ENCODE assay signal across 23 cellular contexts in the genomic region with DNA sequence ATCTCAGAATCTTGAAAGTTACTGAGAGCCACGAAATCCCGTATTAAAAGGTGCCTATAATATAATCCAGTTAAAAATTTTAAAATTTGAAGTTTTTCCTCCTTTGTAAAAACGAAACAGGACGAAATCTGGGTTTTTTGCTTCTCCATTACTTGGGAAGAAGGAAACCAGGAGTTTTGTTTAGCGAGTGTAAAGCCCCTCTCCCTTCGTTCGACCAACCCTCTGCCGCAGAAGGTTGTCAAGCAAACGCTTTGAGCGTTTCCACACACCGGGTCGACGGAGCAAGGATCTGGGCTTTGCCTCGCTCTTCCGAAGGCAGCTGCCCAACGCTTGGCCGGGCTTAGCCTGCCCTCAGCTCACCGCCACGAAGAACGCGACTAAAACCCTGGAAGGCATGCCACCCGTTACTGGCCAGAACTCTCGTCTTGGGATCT. TPM values are rescaled to one million over a fixed set of nuclear protein-coding genes. Genes with fewer than 3 reads are reported as not detected.
DNase-seq lines count a peak whose midpoint lies in the region; ATAC-seq and TF ChIP-seq lines count a peak whose summit lies in the region.
"Had no signal": no experiment of that assay in that cellular context is flagged by ENCODE, and none has a peak within 500 bp of the region (broad histone marks: within the 10 kb centered on the region; RNA-seq: fewer than 3 reads in every experiment).

No MANE protein-coding gene starts in this region.

- H3K36me3 Mint-ChIP-seq in activated naive CD4-positive, alpha-beta T cell treated with anti-CD3 and anti-CD28 coated beads, Interleukin-2, amount 50 U/mL, for 24 hours, result no peaks in the 10 kb centered on the region
- H3K36me3 Mint-ChIP-seq in IgD-negative memory B cell, result no peaks in the 10 kb centered on the region
- H3K36me3 Mint-ChIP-seq in stimulated activated effector memory CD8-positive, alpha-beta T cell treated with anti-CD3 and anti-CD28 coated beads, Interleukin-12 subunit alpha, Interleukin-12 subunit beta, amount 100 ng/mL, for 72 hours, result no peaks in the 10 kb centered on the region

- intact Hi-C loops in esophagus squamous epithelium (cut with DNase I), result no loop called here

- peaks cover 61% of the 10 kb centered on the region for H3K27me3 Mint-ChIP-seq in activated naive CD4-positive, alpha-beta T cell treated with anti-CD3 and anti-CD28 coated beads, Interleukin-2, amount 50 U/mL, for 24 hours
- H3K27me3 Mint-ChIP-seq in IgD-negative memory B cell, result peaks cover 73% of the 10 kb centered on the region

- H3K4me3 ChIP-seq in esophagus squamous epithelium, result peak overlapping the region; percentile 56 to 71 (median 67)

- H3K9me3 Mint-ChIP-seq in activated naive CD4-positive, alpha-beta T cell treated with anti-CD3 and anti-CD28 coated beads, Interleukin-2, amount 50 U/mL, for 24 hours, result no peaks in the 10 kb centered on the region
- peaks cover 0 to 2% (median 0%) of the 10 kb centered on the region in 3 donors for H3K9me3 Mint-ChIP-seq in IgD-negative memory B cell
- H3K9me3 Mint-ChIP-seq in stimulated activated effector memory CD8-positive, alpha-beta T cell treated with anti-CD3 and anti-CD28 coated beads, Interleukin-12 subunit alpha, Interleukin-12 subunit beta, amount 100 ng/mL, for 72 hours, result no peaks in the 10 kb centered on the region

- H3K4me1 Mint-ChIP-seq in activated naive CD4-positive, alpha-beta T cell treated with anti-CD3 and anti-CD28 coated beads, Interleukin-2, amount 50 U/mL, for 24 hours, result peaks cover 15% of the 10 kb centered on the region
- peaks cover 6 to 33% (median 12%) of the 10 kb centered on the region in 3 donors for H3K4me1 Mint-ChIP-seq in IgD-negative memory B cell
- peaks cover 25% of the 10 kb centered on the region for H3K4me1 Mint-ChIP-seq in stimulated activated effector memory CD8-positive, alpha-beta T cell treated with anti-CD3 and anti-CD28 coated beads, Interleukin-12 subunit alpha, Interleukin-12 subunit beta, amount 100 ng/mL, for 72 hours

- H3K4me3 Mint-ChIP-seq in activated naive CD4-positive, alpha-beta T cell treated with anti-CD3 and anti-CD28 coated beads, Interleukin-2, amount 50 U/mL, for 24 hours, result peak overlapping the region; percentile 19
- peak overlapping the region in 1 of 4 donors; percentile 84 for H3K4me3 Mint-ChIP-seq in IgD-negative memory B cell
- H3K4me3 Mint-ChIP-seq in stimulated activated effector memory CD8-positive, alpha-beta T cell treated with anti-CD3 and anti-CD28 coated beads, Interleukin-12 subunit alpha, Interleukin-12 subunit beta, amount 100 ng/mL, for 72 hours, result peak overlapping the region; percentile 80

- no peaks in the 10 kb centered on the region for H3K36me3 ChIP-seq in esophagus squamous epithelium

- H3K9me3 ChIP-seq in esophagus squamous epithelium, result no peaks in the 10 kb centered on the region

- ATAC-seq in stimulated activated effector memory CD8-positive, alpha-beta T cell treated with anti-CD3 and anti-CD28 coated beads, Interleukin-12 subunit alpha, Interleukin-12 subunit beta, amount 100 ng/mL, for 72 hours, result no peak
- ATAC-seq: naive thymus-derived CD4-positive, alpha-beta T cell had no signal

- H3K27me3 ChIP-seq in esophagus squamous epithelium, result peaks cover 8 to 100% (median 19%) of the 10 kb centered on the region in 4 donors

- H3K27ac ChIP-seq in esophagus squamous epithelium, result peak overlapping the region in 2 of 4 donors; percentile 82 to 84
- H3K27ac ChIP-seq: C4-2B had no signal

- no peak for TF ChIP-seq POLR2A in esophagus squamous epithelium (IDR thresholded peaks at IDR 0.05)

- 20 to 23% methylated on average over 13 to 15 of the region's 23 CpGs for WGBS in esophagus squamous epithelium, 2 donors

- H3K4me1 ChIP-seq in esophagus squamous epithelium, result peaks cover 30 to 73% (median 31%) of the 10 kb centered on the region in 3 donors

- DNase-seq in activated naive CD4-positive, alpha-beta T cell treated with Interleukin-2 at 50 U/mL for 16 hours, result no peak
- DNase-seq in esophagus squamous epithelium (lab: John Stamatoyannopoulos, UW) (no peak), GM19238 (ENCODE audit: insufficient read length, low spot score) (no peak), GM19240 (ENCODE audit: insufficient read length, low spot score) (no peak), GDM1 (lab: John Stamatoyannopoulos, UW) (no peak)
- no peak for DNase-seq in stimulated activated effector memory CD8-positive, alpha-beta T cell treated with anti-CD3 and anti-CD28 coated beads, Interleukin-12 subunit alpha, Interleukin-12 subunit beta, amount 100 ng/mL, for 72 hours (ENCODE audit: low spot score in 2 of 2)
- DNase-seq: activated CD4-positive, alpha-beta T cell treated with anti-CD3 and anti-CD28 coated beads for 48 hours; activated CD8-positive, alpha-beta memory T cell treated with anti-CD3 and anti-CD28 coated beads, Interleukin-2, amount 50 U/mL, for 48 hours; activated effector memory CD4-positive, alpha-beta T cell treated with anti-CD3 and anti-CD28 coated beads, Interleukin-2, amount 50 U/mL, for 16 hours; central memory CD4-positive, alpha-beta T cell; DMS79; head of caudate nucleus; Kasumi-1; NCI-H1092 treated with DMSO at 0.1 percent for 48 hours; NCI-H2081; small intestine; stimulated activated CD4-positive, alpha-beta T cell treated with anti-CD3 and anti-CD28 coated beads, Interleukin-2, amount 100 ng/mL, for 48 hours; SW 1271 had no signal

- H3K27ac Mint-ChIP-seq in activated naive CD4-positive, alpha-beta T cell treated with anti-CD3 and anti-CD28 coated beads, Interleukin-2, amount 50 U/mL, for 24 hours, result no peak overlapping the region
- peak overlapping the region in 2 of 3 donors; percentile 10 to 61 for H3K27ac Mint-ChIP-seq in IgD-negative memory B cell
- H3K27ac Mint-ChIP-seq in stimulated activated effector memory CD8-positive, alpha-beta T cell treated with anti-CD3 and anti-CD28 coated beads, Interleukin-12 subunit alpha, Interleukin-12 subunit beta, amount 100 ng/mL, for 72 hours, result no peak overlapping the region
- H3K27ac Mint-ChIP-seq: progenitor cell of endocrine pancreas had no signal

- no peak for TF ChIP-seq CTCF in esophagus squamous epithelium (IDR thresholded peaks at IDR 0.05)

RNA-seq across cellular contexts. Expression of gene FOXE1, which starts 1.6 kb away (rescaled TPM):
- not detected for polyA plus RNA-seq in IgD-negative memory B cell
- 10 to 100 TPM in 3 of 4 donors, 1 to 10 TPM in 1; 7.1 to 17.4 (median 12.4) TPM for total RNA-seq in esophagus squamous epithelium
- total RNA-seq: naive thymus-derived CD4-positive, alpha-beta T cell had no signal
- polyA plus RNA-seq: small intestine had no signal

Comparison
In these comparisons a context has a peak if more than half of its experiments do, and no peak if none do; other contexts are left out.
1. H3K27ac Mint-ChIP-seq: peak in IgD-negative memory B cell (2 of 3); none in activated naive CD4-positive, alpha-beta T cell treated with anti-CD3 and anti-CD28 coated beads, Interleukin-2, amount 50 U/mL, for 24 hours (single experiment) and stimulated activated effector memory CD8-positive, alpha-beta T cell treated with anti-CD3 and anti-CD28 coated beads, Interleukin-12 subunit alpha, Interleukin-12 subunit beta, amount 100 ng/mL, for 72 hours (single experiment).